In the genomic region with DNA sequence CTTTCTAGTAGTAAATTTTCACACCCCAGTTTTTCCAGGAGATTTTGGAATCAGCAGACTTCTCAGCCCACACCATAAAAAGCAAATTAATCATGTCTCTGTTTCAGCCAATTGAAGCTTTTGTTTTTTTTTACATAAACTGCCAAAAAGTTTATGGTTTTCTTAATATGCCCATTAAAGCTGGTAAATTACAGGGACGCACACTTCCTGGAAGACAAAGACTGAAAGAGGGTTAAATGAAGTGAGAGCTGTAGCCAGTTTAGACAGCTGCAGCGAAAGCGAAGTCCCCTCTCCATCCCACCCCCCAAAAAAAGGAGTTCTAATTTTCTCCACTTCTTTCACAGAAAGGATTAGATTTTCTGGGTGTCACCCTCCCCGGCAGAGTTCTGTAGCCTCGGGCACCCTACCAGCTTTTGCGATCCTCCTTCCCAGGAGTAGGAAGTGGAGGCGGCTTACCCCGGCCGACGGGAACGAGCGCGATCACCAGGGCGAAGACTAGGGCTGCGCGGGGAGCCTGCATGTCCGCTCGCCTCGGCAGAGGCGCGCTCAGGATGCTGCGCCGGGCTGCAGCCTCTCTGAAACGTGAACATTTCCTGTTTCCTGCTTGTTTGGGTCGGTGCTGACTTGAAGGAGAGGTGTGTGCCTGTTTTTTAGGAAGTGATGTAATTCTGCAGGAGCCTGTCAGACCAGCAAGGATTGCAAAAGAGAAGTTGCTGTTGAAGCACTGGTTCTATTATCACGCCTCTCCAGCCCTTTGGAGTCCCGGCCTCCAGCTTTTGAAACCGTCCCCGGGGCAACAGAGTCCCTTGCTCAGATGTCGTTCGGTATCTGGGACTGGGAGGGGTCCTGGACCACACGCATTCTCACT, we compare ENCODE assay signal across 8 cellular contexts. TPM values are rescaled to one million over a fixed set of nuclear protein-coding genes. Genes with fewer than 3 reads are reported as not detected.
A peak's percentile ranks its signal among the peaks of the same experiment; 100 is the strongest.
DNase-seq lines count a peak whose midpoint lies in the region; ATAC-seq lines count a peak whose summit lies in the region.

A gene with protein sequence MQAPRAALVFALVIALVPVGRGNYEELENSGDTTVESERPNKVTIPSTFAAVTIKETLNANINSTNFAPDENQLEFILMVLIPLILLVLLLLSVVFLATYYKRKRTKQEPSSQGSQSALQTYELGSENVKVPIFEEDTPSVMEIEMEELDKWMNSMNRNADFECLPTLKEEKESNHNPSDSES (minus strand): TSS at position 584 of the 868 bp plus-strand sequence. CDS start 64 bp downstream, at position 520.

- no peaks in the 10 kb centered on the region for H3K27me3 ChIP-seq in mucosa of rectum (ENCODE audit: control insufficient read depth in 2 of 2, insufficient read depth in 2 of 2, low read length in 2 of 2)

- DNase-seq in SHP77 (lab: John Stamatoyannopoulos, UW) (peak; percentile 5 to 30), SHP77 treated with DMSO at 0.1 percent for 48 hours (lab: John Stamatoyannopoulos, UW) (no peak), NCI-H748 treated with DMSO at 0.1 percent for 48 hours (lab: John Stamatoyannopoulos, UW) (peak; percentile 9), epidermal melanocyte (ENCODE audit: insufficient read length, low spot score) (peak; percentile 31)
- DNase-seq in activated CD8-positive, alpha-beta memory T cell treated with anti-CD3 and anti-CD28 coated beads, Interleukin-2, amount 10 ng/mL, durations not matched to agents 7 days and 5 days: peak; percentile 88
- DNase-seq in stimulated activated CD8-positive, alpha-beta memory T cell treated with anti-CD3 and anti-CD28 coated beads, Interleukin-4, amount 100 ng/mL, for 1 hour (ENCODE audit: low read depth in 2 of 2, low spot score in 1 of 2): peak; percentile 22 to 32

- H3K27me3 Mint-ChIP-seq in activated CD8-positive, alpha-beta memory T cell treated with anti-CD3 and anti-CD28 coated beads, Interleukin-2, amount 10 ng/mL, durations not matched to agents 7 days and 5 days: no peaks in the 10 kb centered on the region

- H3K36me3 Mint-ChIP-seq in activated CD8-positive, alpha-beta memory T cell treated with anti-CD3 and anti-CD28 coated beads, Interleukin-2, amount 10 ng/mL, durations not matched to agents 7 days and 5 days: peaks cover 6% of the 10 kb centered on the region

- H3K4me3 Mint-ChIP-seq in activated CD8-positive, alpha-beta memory T cell treated with anti-CD3 and anti-CD28 coated beads, Interleukin-2, amount 10 ng/mL, durations not matched to agents 7 days and 5 days: peak within 1 kb of the TSS; percentile 88

- CTCF ChIA-PET in activated CD8-positive, alpha-beta memory T cell treated with anti-CD3 and anti-CD28 coated beads, Interleukin-2, amount 10 ng/mL, durations not matched to agents 7 days and 5 days (lab: Charles Lee): interaction anchor here (0.6 to 2.2 kb wide), 8 partner anchors 12 to 178 kb away, joined by 3 to 9 read pairs (median 4); a partner anchor contains a TSS

- no peaks in the 10 kb centered on the region for H3K9me3 ChIP-seq in mucosa of rectum (ENCODE audit: control insufficient read depth in 2 of 2, low read length in 2 of 2)

- H3K9me3 Mint-ChIP-seq in activated CD8-positive, alpha-beta memory T cell treated with anti-CD3 and anti-CD28 coated beads, Interleukin-2, amount 10 ng/mL, durations not matched to agents 7 days and 5 days (ENCODE audit: low read depth): no peaks in the 10 kb centered on the region

- peak; percentile 61 for ATAC-seq in HG02943 (IDR thresholded peaks at IDR 0.05; ENCODE audit: low read depth, unreplicated experiment)
- ATAC-seq in activated CD8-positive, alpha-beta memory T cell treated with anti-CD3 and anti-CD28 coated beads, Interleukin-2, amount 10 ng/mL, durations not matched to agents 7 days and 5 days: peak; percentile 99

- peak within 1 kb of the TSS; percentile 70 to 82 for H3K4me3 ChIP-seq in mucosa of rectum (ENCODE audit: low read length in 2 of 2)

- peak within 1 kb of the TSS; percentile 68 to 73 for H3K9ac ChIP-seq in mucosa of rectum (ENCODE audit: low read depth in 1 of 2, low read length in 2 of 2)

- peaks cover 73% of the 10 kb centered on the region for H3K4me1 Mint-ChIP-seq in activated CD8-positive, alpha-beta memory T cell treated with anti-CD3 and anti-CD28 coated beads, Interleukin-2, amount 10 ng/mL, durations not matched to agents 7 days and 5 days

- H3K27ac ChIP-seq in mucosa of rectum (ENCODE audit: low read depth in 2 of 2, low read length in 2 of 2): peak within 1 kb of the TSS; percentile 44 to 67

- H3K36me3 ChIP-seq in mucosa of rectum (ENCODE audit: control insufficient read depth in 2 of 2, insufficient read depth in 2 of 2, low read length in 2 of 2): no peaks in the 10 kb centered on the region

- H3K4me1 ChIP-seq in mucosa of rectum (ENCODE audit: control insufficient read depth in 2 of 2, insufficient read depth in 2 of 2, low read length in 2 of 2): peaks cover 3 to 6% of the 10 kb centered on the region in 2 donors

- H3K27ac Mint-ChIP-seq in activated CD8-positive, alpha-beta memory T cell treated with anti-CD3 and anti-CD28 coated beads, Interleukin-2, amount 10 ng/mL, durations not matched to agents 7 days and 5 days: peak within 1 kb of the TSS; percentile 94

RNA-seq across cellular contexts. Expression of the gene that starts here (rescaled TPM):
- total RNA-seq in activated CD8-positive, alpha-beta memory T cell treated with anti-CD3 and anti-CD28 coated beads, Interleukin-2, amount 10 ng/mL, durations not matched to agents 7 days and 5 days: 10 to 100 TPM; 23.9 to 25.4 TPM
